Comparison of ENCODE assay signal across 15 cellular contexts in genomic region chr5:100860407-100860806, GRCh38. TPM values are rescaled to one million over a fixed set of nuclear protein-coding genes. Genes with fewer than 3 reads are reported as not detected.
DNase-seq lines count a peak whose midpoint lies in the region; ATAC-seq, FAIRE-seq and TF ChIP-seq lines count a peak whose summit lies in the region.
"Had no signal": no experiment of that assay in that cellular context is flagged by ENCODE, and none has a peak within 500 bp of the region (broad histone marks: within the 10 kb centered on the region; RNA-seq: fewer than 3 reads in every experiment).

No MANE protein-coding gene starts in this region.

- CTCF ChIA-PET in activated CD8-positive, alpha-beta T cell treated with anti-CD3 and anti-CD28 coated beads for 36 hours (lab: Charles Lee): interaction anchor here (1.1 to 3.1 kb wide), 2 partner anchors 12 to 41 kb away, joined by 3 to 22 read pairs; partner anchors contain the start of gene ST8SIA4

- peaks cover 67% of the 10 kb centered on the region for H3K4me1 Mint-ChIP-seq in activated CD8-positive, alpha-beta T cell treated with anti-CD3 and anti-CD28 coated beads for 36 hours (ENCODE audit: low read depth)
- H3K4me1 Mint-ChIP-seq in osteocyte (ENCODE audit: unreplicated experiment): peaks cover 3% of the 10 kb centered on the region
- H3K4me1 Mint-ChIP-seq in immature natural killer cell: peaks cover 38 to 75% of the 10 kb centered on the region in 2 donors

- H3K36me3 Mint-ChIP-seq in activated CD8-positive, alpha-beta T cell treated with anti-CD3 and anti-CD28 coated beads for 36 hours (ENCODE audit: low read depth): peaks cover 55% of the 10 kb centered on the region
- H3K36me3 Mint-ChIP-seq in osteocyte (ENCODE audit: unreplicated experiment) (no peaks in the 10 kb centered on the region), immature natural killer cell (peaks cover 0 to 13% (median 7%) of the 10 kb centered on the region in 3 donors)

- peak overlapping the region; percentile 94 for H3K27ac Mint-ChIP-seq in activated CD8-positive, alpha-beta T cell treated with anti-CD3 and anti-CD28 coated beads for 36 hours
- no peak overlapping the region for H3K27ac Mint-ChIP-seq in osteocyte (ENCODE audit: unreplicated experiment)
- peak overlapping the region in 1 of 6 donors; percentile 62 for H3K27ac Mint-ChIP-seq in immature natural killer cell

- DNase-seq in GM19239 (ENCODE audit: insufficient read length, low spot score) (no peak), osteocyte (ENCODE audit: extremely low spot score, unreplicated experiment) (no peak), immature natural killer cell (no peak), SIG-M5 (lab: John Stamatoyannopoulos, UW) (no peak), D341Med (ENCODE audit: low spot score) (no peak)
- DNase-seq in activated CD8-positive, alpha-beta T cell treated with anti-CD3 and anti-CD28 coated beads for 36 hours: peak; percentile 40
- DNase-seq: aorta; CD4-positive, alpha-beta memory T cell; effector CD4-positive, alpha-beta T cell; H7; NCI-H1092; SJCRH30 had no signal

- no peak overlapping the region for H3K4me3 Mint-ChIP-seq in activated CD8-positive, alpha-beta T cell treated with anti-CD3 and anti-CD28 coated beads for 36 hours
- H3K4me3 Mint-ChIP-seq in osteocyte (ENCODE audit: unreplicated experiment): no peak overlapping the region
- no peak overlapping the region for H3K4me3 Mint-ChIP-seq in immature natural killer cell

- intact Hi-C loops in activated CD8-positive, alpha-beta T cell treated with anti-CD3 and anti-CD28 coated beads for 36 hours (cut with micrococcal nuclease): loop anchor here (2.0 kb wide), 1 partner anchor 40 kb away; no protein-coding TSS in a partner anchor

- POLR2A ChIA-PET in activated CD8-positive, alpha-beta T cell treated with anti-CD3 and anti-CD28 coated beads for 36 hours (lab: Charles Lee): interaction anchor here (1.0 to 10.6 kb wide), 2 partner anchors 23 to 42 kb away, joined by 3 to 124 read pairs; partner anchors contain the start of gene ST8SIA4

- peak; percentile 96 for FAIRE-seq in GM19239 (lab: Jason Lieb, UNC)

- H3K9me3 Mint-ChIP-seq in activated CD8-positive, alpha-beta T cell treated with anti-CD3 and anti-CD28 coated beads for 36 hours: peaks cover 8% of the 10 kb centered on the region
- H3K9me3 Mint-ChIP-seq in osteocyte (ENCODE audit: unreplicated experiment) (no peaks in the 10 kb centered on the region), immature natural killer cell (no peaks in the 10 kb centered on the region)
- H3K9me3 Mint-ChIP-seq: CD4-positive, alpha-beta memory T cell had no signal

- ATAC-seq in GM18505 (IDR thresholded peaks at IDR 0.05; ENCODE audit: unreplicated experiment) (peak; percentile 34), HG02885 (IDR thresholded peaks at IDR 0.05; ENCODE audit: poor library complexity, unreplicated experiment) (peak; percentile 39)
- peak; percentile 64 for ATAC-seq in activated CD8-positive, alpha-beta T cell treated with anti-CD3 and anti-CD28 coated beads for 36 hours
- ATAC-seq: gastroesophageal sphincter had no signal

- TF ChIP-seq POLR2A in GM18505 (IDR thresholded peaks at IDR 0.05; ENCODE audit: borderline replicate concordance, extremely low read depth, insufficient read depth, insufficient read length): no peak

- no peaks in the 10 kb centered on the region for H3K27me3 Mint-ChIP-seq in activated CD8-positive, alpha-beta T cell treated with anti-CD3 and anti-CD28 coated beads for 36 hours
- no peaks in the 10 kb centered on the region for H3K27me3 Mint-ChIP-seq in osteocyte (ENCODE audit: unreplicated experiment)
- H3K27me3 Mint-ChIP-seq in immature natural killer cell (ENCODE audit: low read depth in 3 of 3): no peaks in the 10 kb centered on the region
- H3K27me3 Mint-ChIP-seq: CD4-positive, alpha-beta memory T cell had no signal

- TF ChIP-seq CTCF in activated CD8-positive, alpha-beta T cell treated with anti-CD3 and anti-CD28 coated beads for 36 hours (IDR thresholded peaks at IDR 0.05): no peak
- no peak for TF ChIP-seq CTCF in osteocyte (IDR thresholded peaks at IDR 0.05)

RNA-seq across cellular contexts. Expression of gene ST8SIA4, which starts 42.7 kb away (rescaled TPM):
- total RNA-seq in activated CD8-positive, alpha-beta T cell treated with anti-CD3 and anti-CD28 coated beads for 36 hours: 10 to 100 TPM; 31.6 to 34.1 TPM
- not detected in 2 replicates for total RNA-seq in osteocyte
- 10 to 100 TPM; 15.7 to 19.9 (median 19.2) TPM for polyA plus RNA-seq in immature natural killer cell

Comparison
In these comparisons a context has a peak if more than half of its experiments do, and no peak if none do; other contexts are left out.
1. RNA of gene ST8SIA4, which starts 42.7 kb away (total RNA-seq): 31.6 to 34.1 TPM in activated CD8-positive, alpha-beta T cell treated with anti-CD3 and anti-CD28 coated beads for 36 hours; not detected in osteocyte; every median in the first group is over 10 times any median in the second.
2. Peak in every context shown above with its lines, with median percentiles within 50 percentile points of each other: ATAC-seq.